ENCODE assay signal across 10 cellular contexts in the genomic region with DNA sequence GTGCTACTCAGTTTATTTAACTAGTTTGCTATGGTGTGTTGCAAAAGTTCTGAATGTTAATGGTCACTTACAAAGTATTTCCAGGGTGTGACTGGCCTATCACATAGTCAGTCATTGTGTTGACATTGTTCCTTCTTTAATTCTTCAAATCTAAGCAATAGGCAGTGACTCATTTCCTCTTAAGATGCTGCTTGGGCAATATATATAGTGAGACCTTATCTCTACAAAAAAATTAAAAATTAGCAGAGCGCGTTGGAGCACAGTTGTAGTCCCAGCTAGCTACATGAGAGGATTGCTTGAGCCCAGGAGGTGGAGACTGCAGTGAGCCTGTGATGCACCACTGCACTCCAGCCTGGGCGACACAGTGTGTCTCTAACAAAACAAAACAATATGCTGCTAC. TPM values are rescaled to one million over a fixed set of nuclear protein-coding genes. Genes with fewer than 3 reads are reported as not detected.
DNase-seq lines count a peak whose midpoint lies in the region; ATAC-seq and TF ChIP-seq lines count a peak whose summit lies in the region.
"Had no signal": no experiment of that assay in that cellular context is flagged by ENCODE, and none has a peak within 500 bp of the region (broad histone marks: within the 10 kb centered on the region; RNA-seq: fewer than 3 reads in every experiment).

No MANE protein-coding gene starts in this region.

- no peaks in the 10 kb centered on the region for H3K9me3 Mint-ChIP-seq in activated T-cell treated with anti-CD3 and anti-CD28 coated beads, Interleukin-2, amount 50 U/mL, for 72 hours
- H3K9me3 Mint-ChIP-seq: naive B cell had no signal

- CTCF ChIA-PET in BJ (lab: Yijun Ruan, JAX), result no interaction called here

- 49% methylated on average over 3 of the region's 3 CpGs for WGBS in right lobe of liver (ENCODE audit: insufficient coverage, low coverage, low lambda C conversion rate, missing lambda C conversion rate)

- H3K4me3 ChIP-seq in BJ (ENCODE audit: low read depth, low read length) (no peak overlapping the region), MG63 (no peak overlapping the region), right lobe of liver (no peak overlapping the region)

- H3K27me3 ChIP-seq in BJ (ENCODE audit: control insufficient read depth, insufficient read depth, low read length) (no peaks in the 10 kb centered on the region), MG63 (no peaks in the 10 kb centered on the region), right lobe of liver (no peaks in the 10 kb centered on the region)

- no peaks in the 10 kb centered on the region for H3K36me3 ChIP-seq in BJ (ENCODE audit: control insufficient read depth, insufficient read depth, low read length)
- H3K36me3 ChIP-seq in MG63, result no peaks in the 10 kb centered on the region
- H3K36me3 ChIP-seq in right lobe of liver, result no peaks in the 10 kb centered on the region

- H3K4me1 Mint-ChIP-seq in activated T-cell treated with anti-CD3 and anti-CD28 coated beads, Interleukin-2, amount 50 U/mL, for 72 hours (ENCODE audit: low read depth), result peaks cover 10% of the 10 kb centered on the region

- no peak overlapping the region for H3K27ac Mint-ChIP-seq in activated T-cell treated with anti-CD3 and anti-CD28 coated beads, Interleukin-2, amount 50 U/mL, for 72 hours

- H3K9me3 ChIP-seq in MG63 (no peaks in the 10 kb centered on the region), right lobe of liver (no peaks in the 10 kb centered on the region)

- ATAC-seq in right lobe of liver (peak; percentile 32 to 74 (median 51)), HG03571 (IDR thresholded peaks at IDR 0.05; ENCODE audit: unreplicated experiment) (no peak)
- ATAC-seq in activated CD4-positive, CD25-positive, alpha-beta regulatory T cell treated with anti-CD3 and anti-CD28 coated beads, Interleukin-2, amount 50 U/mL, for 24 hours, result no peak
- no peak for ATAC-seq in activated T-cell treated with anti-CD3 and anti-CD28 coated beads, Interleukin-2, amount 50 U/mL, for 72 hours (replicated peaks in 1 of 2)

- no peaks in the 10 kb centered on the region for H3K4me1 ChIP-seq in right lobe of liver

- no peak overlapping the region for H3K27ac ChIP-seq in right lobe of liver

- POLR2A ChIA-PET in BJ (lab: Charles Lee), result no interaction called here

- intact Hi-C loops in right lobe of liver (cut with DNase I), result no loop called here

- DNase-seq in BJ (ENCODE audit: low read depth) (peak; percentile 67), MG63 (peak; percentile 14), astrocyte of the hippocampus (ENCODE audit: low read depth, low spot score) (peak; percentile 19), right lobe of liver (no peak), GM19240 (ENCODE audit: insufficient read length, low spot score) (no peak)
- no peak for DNase-seq in activated T-cell treated with anti-CD3 and anti-CD28 coated beads, Interleukin-2, amount 50 U/mL, for 72 hours
- DNase-seq: naive B cell, NCI-H1105 had no signal

- no peak overlapping the region for H3K4me3 Mint-ChIP-seq in activated T-cell treated with anti-CD3 and anti-CD28 coated beads, Interleukin-2, amount 50 U/mL, for 72 hours
- H3K4me3 Mint-ChIP-seq: naive B cell had no signal

- H3K36me3 Mint-ChIP-seq in activated T-cell treated with anti-CD3 and anti-CD28 coated beads, Interleukin-2, amount 50 U/mL, for 72 hours (ENCODE audit: insufficient read depth in 2 of 2), result no peaks in the 10 kb centered on the region
- H3K36me3 Mint-ChIP-seq: naive B cell had no signal

- TF ChIP-seq CTCF in BJ (IDR thresholded peaks at IDR 0.05; ENCODE audit: insufficient read depth, low read depth, low read length) (no peak), right lobe of liver (IDR thresholded peaks at IDR 0.05) (no peak)

- peaks cover 19% of the 10 kb centered on the region for H3K27me3 Mint-ChIP-seq in activated T-cell treated with anti-CD3 and anti-CD28 coated beads, Interleukin-2, amount 50 U/mL, for 72 hours (ENCODE audit: low read depth)

- TF ChIP-seq POLR2A in right lobe of liver (IDR thresholded peaks at IDR 0.05), result no peak

RNA-seq across cellular contexts. Expression of gene CCDC88A, which starts 5.8 kb away (rescaled TPM):
- 18.7 and 32.9 TPM in 2 replicates for polyA plus RNA-seq in BJ (2011; rRNA removed)
- polyA minus RNA-seq in BJ (2011; rRNA and poly(A)+ RNA removed), result 38.6 and 41.5 TPM in 2 replicates
- total RNA-seq in MG63 (2014; rRNA removed; shearing (Covaris generic); ENCODE audit: low replicate concordance), result 11.8 and 28.3 TPM in 2 replicates
- 10 to 100 TPM; 11.5 to 26.1 (median 18.5) TPM for total RNA-seq in right lobe of liver
- total RNA-seq in activated T-cell treated with anti-CD3 and anti-CD28 coated beads, Interleukin-2, amount 50 U/mL, for 72 hours, result 10 to 100 TPM in 1 of 2 donors, 1 to 10 TPM in 1; 9.6 to 13.8 TPM

Comparison
In these comparisons a context has a peak if more than half of its experiments do, and no peak if none do; other contexts are left out.
1. DNase-seq: peak in BJ (single experiment), MG63 (single experiment) and astrocyte of the hippocampus (single experiment); none in right lobe of liver (0 of 3), GM19240 (single experiment) and activated T-cell treated with anti-CD3 and anti-CD28 coated beads, Interleukin-2, amount 50 U/mL, for 72 hours (0 of 2).
2. ATAC-seq: peak in right lobe of liver (4 of 4); none in activated CD4-positive, CD25-positive, alpha-beta regulatory T cell treated with anti-CD3 and anti-CD28 coated beads, Interleukin-2, amount 50 U/mL, for 24 hours (0 of 2), HG03571 (single experiment) and activated T-cell treated with anti-CD3 and anti-CD28 coated beads, Interleukin-2, amount 50 U/mL, for 72 hours (0 of 2).